ENCODE assay signal across 13 cellular contexts in the genomic region with DNA sequence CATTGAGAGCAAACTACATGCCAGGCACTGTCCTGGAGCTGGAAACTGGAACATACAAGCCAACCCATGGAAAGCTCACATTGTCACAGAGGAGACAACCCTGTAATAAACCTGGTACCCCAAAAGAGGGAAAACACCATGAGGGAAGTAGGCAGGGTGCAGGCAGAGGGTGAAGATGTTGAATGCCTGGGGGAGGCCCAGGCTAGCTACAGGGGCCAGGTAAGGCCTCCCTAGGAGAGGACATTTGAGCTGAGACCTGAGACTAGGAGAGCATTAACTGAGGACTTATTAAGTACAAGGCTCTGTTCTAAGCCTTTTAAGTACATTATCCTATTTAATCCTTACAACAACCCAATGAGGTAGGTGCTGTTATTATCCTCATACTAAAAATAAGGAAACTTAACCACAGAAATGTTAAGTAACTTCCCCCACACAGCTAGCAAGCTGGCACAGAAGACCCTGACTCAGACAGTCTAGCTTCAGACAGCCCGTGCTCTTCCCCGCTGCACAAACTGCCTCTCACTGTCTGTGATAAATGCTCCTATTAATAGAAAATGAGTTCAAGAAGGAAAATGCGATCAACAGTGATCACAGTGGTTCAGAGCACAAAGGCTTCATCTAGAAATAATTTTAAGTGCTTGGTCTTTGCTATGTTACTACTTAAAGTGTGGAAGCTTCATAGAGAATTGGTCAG. TPM values are rescaled to one million over a fixed set of nuclear protein-coding genes. Genes with fewer than 3 reads are reported as not detected.
DNase-seq lines count a peak whose midpoint lies in the region; ATAC-seq and TF ChIP-seq lines count a peak whose summit lies in the region.
"Had no signal": no experiment of that assay in that cellular context is flagged by ENCODE, and none has a peak within 500 bp of the region (broad histone marks: within the 10 kb centered on the region; RNA-seq: fewer than 3 reads in every experiment).

No MANE protein-coding gene starts in this region.

- no peaks in the 10 kb centered on the region for H3K9me3 Mint-ChIP-seq in T-helper 2 cell treated with Interferon-gamma antibody and Interleukin-4, amounts not matched to agents 5 μg/mL and 100 μg/mL, for 36 hours
- H3K9me3 Mint-ChIP-seq: activated T-helper 17 cell treated with anti-CD3 and anti-CD28 coated beads, Interleukin-2, amount 50 U/mL, for 72 hours; stimulated activated naive CD8-positive, alpha-beta T cell treated with anti-CD3 and anti-CD28 coated beads, Interleukin-15, amount 100 ng/mL, for 72 hours had no signal

- H3K4me1 Mint-ChIP-seq in T-helper 2 cell treated with Interferon-gamma antibody and Interleukin-4, amounts not matched to agents 5 μg/mL and 100 μg/mL, for 36 hours (ENCODE audit: low read depth) = peaks cover 2% of the 10 kb centered on the region
- H3K4me1 Mint-ChIP-seq: activated T-helper 17 cell treated with anti-CD3 and anti-CD28 coated beads, Interleukin-2, amount 50 U/mL, for 72 hours; stimulated activated naive CD8-positive, alpha-beta T cell treated with anti-CD3 and anti-CD28 coated beads, Interleukin-15, amount 100 ng/mL, for 72 hours had no signal

- TF ChIP-seq CTCF in AG04450 (IDR thresholded peaks at IDR 0.05; ENCODE audit: low read depth, low read length) (no peak), left lung (IDR thresholded peaks at IDR 0.05) (no peak)

- H3K4me3 Mint-ChIP-seq in T-helper 2 cell treated with Interferon-gamma antibody and Interleukin-4, amounts not matched to agents 5 μg/mL and 100 μg/mL, for 36 hours = no peak overlapping the region
- H3K4me3 Mint-ChIP-seq: activated T-helper 17 cell treated with anti-CD3 and anti-CD28 coated beads, Interleukin-2, amount 50 U/mL, for 72 hours; stimulated activated naive CD8-positive, alpha-beta T cell treated with anti-CD3 and anti-CD28 coated beads, Interleukin-15, amount 100 ng/mL, for 72 hours had no signal

- H3K4me3 ChIP-seq in AG04450 (ENCODE audit: low read depth, low read length) = no peak overlapping the region
- no peak overlapping the region for H3K4me3 ChIP-seq in left lung

- H3K9me3 ChIP-seq in AG04450 (ENCODE audit: control insufficient read depth, insufficient read depth, low read length) = no peaks in the 10 kb centered on the region
- no peaks in the 10 kb centered on the region for H3K9me3 ChIP-seq in left lung

- intact Hi-C loops in left lung (cut with DNase I) = no loop called here

- POLR2A ChIA-PET in AG04450 (lab: Yijun Ruan, JAX) = interaction anchor here (1.0 to 1.8 kb wide), 2 partner anchors 12 to 116 kb away, joined by 3 to 4 read pairs; no protein-coding TSS in a partner anchor

- H3K27ac Mint-ChIP-seq in T-helper 2 cell treated with Interferon-gamma antibody and Interleukin-4, amounts not matched to agents 5 μg/mL and 100 μg/mL, for 36 hours = no peak overlapping the region
- H3K27ac Mint-ChIP-seq: activated T-helper 17 cell treated with anti-CD3 and anti-CD28 coated beads, Interleukin-2, amount 50 U/mL, for 72 hours; stimulated activated naive CD8-positive, alpha-beta T cell treated with anti-CD3 and anti-CD28 coated beads, Interleukin-15, amount 100 ng/mL, for 72 hours had no signal

- no peaks in the 10 kb centered on the region for H3K36me3 Mint-ChIP-seq in T-helper 2 cell treated with Interferon-gamma antibody and Interleukin-4, amounts not matched to agents 5 μg/mL and 100 μg/mL, for 36 hours (ENCODE audit: low read depth)

- peaks cover 2% of the 10 kb centered on the region for H3K27me3 Mint-ChIP-seq in T-helper 2 cell treated with Interferon-gamma antibody and Interleukin-4, amounts not matched to agents 5 μg/mL and 100 μg/mL, for 36 hours (ENCODE audit: low read depth)
- H3K27me3 Mint-ChIP-seq: activated T-helper 17 cell treated with anti-CD3 and anti-CD28 coated beads, Interleukin-2, amount 50 U/mL, for 72 hours; stimulated activated naive CD8-positive, alpha-beta T cell treated with anti-CD3 and anti-CD28 coated beads, Interleukin-15, amount 100 ng/mL, for 72 hours had no signal

- peak; percentile 41 for ATAC-seq in left lung
- ATAC-seq: activated T-helper 17 cell treated with anti-CD3 and anti-CD28 coated beads, Interleukin-2, amount 50 U/mL, for 72 hours; stimulated activated naive CD8-positive, alpha-beta T cell treated with anti-CD3 and anti-CD28 coated beads, Interleukin-15, amount 100 ng/mL, for 72 hours had no signal

- CTCF ChIA-PET in AG04450 (lab: Charles Lee) = interaction anchor here (0.6 to 1.6 kb wide), 4 partner anchors 61 to 254 kb away, joined by 3 to 6 read pairs (median 3); no protein-coding TSS in a partner anchor

- DNase-seq in AG04450 (ENCODE audit: low read depth, low spot score) (peak; percentile 33), Kasumi-1 (lab: John Stamatoyannopoulos, UW) (peak; percentile 88 to 91), left lung (no peak), DMS53 (lab: John Stamatoyannopoulos, UW) (no peak), foreskin melanocyte (no peak)
- no peak for DNase-seq in T-helper 2 cell treated with Interferon-gamma antibody and Interleukin-4, amounts not matched to agents 5 μg/mL and 100 μg/mL, for 36 hours (ENCODE audit: low spot score)
- DNase-seq in stimulated activated naive CD4-positive, alpha-beta T cell (lab: John Stamatoyannopoulos, UW) = no peak
- DNase-seq: effector memory CD4-positive, alpha-beta T cell; left cardiac atrium; NCI-H2029 treated with DMSO at 0.1 percent for 48 hours; stimulated activated naive CD8-positive, alpha-beta T cell treated with anti-CD3 and anti-CD28 coated beads, Interleukin-15, amount 100 ng/mL, for 72 hours had no signal

- H3K36me3 ChIP-seq in left lung = no peaks in the 10 kb centered on the region

- H3K27ac ChIP-seq in AG04450 (ENCODE audit: low read depth, low read length) (peak overlapping the region; percentile 50), angular gyrus (ENCODE audit: low read depth, low read length) (peak overlapping the region; percentile 80), left lung (peak overlapping the region in 1 of 2 donors; percentile 73)

- H3K27me3 ChIP-seq in AG04450 (ENCODE audit: control insufficient read depth, insufficient read depth, low read length) = no peaks in the 10 kb centered on the region
- no peaks in the 10 kb centered on the region for H3K27me3 ChIP-seq in left lung

- H3K4me1 ChIP-seq in left lung = peaks cover 0 to 54% of the 10 kb centered on the region in 2 donors

RNA-seq across cellular contexts. Expression of gene ZNF281, which starts 41.8 kb away (rescaled TPM):
- polyA plus RNA-seq in AG04450 (2011; rRNA removed) = 14.9 and 17.7 TPM in 2 replicates
- polyA minus RNA-seq in AG04450 (2011; rRNA and poly(A)+ RNA removed) = 23.0 and 24.6 TPM in 2 replicates
- total RNA-seq in left lung = 10 to 100 TPM; 18.1 to 25.3 TPM

Comparison
In these comparisons a context has a peak if more than half of its experiments do, and no peak if none do; other contexts are left out.
1. DNase-seq: peak in AG04450 (single experiment) and Kasumi-1 (2 of 2); none in left lung (0 of 2), DMS53 (single experiment), T-helper 2 cell treated with Interferon-gamma antibody and Interleukin-4, amounts not matched to agents 5 μg/mL and 100 μg/mL, for 36 hours (single experiment), stimulated activated naive CD4-positive, alpha-beta T cell (0 of 6) and foreskin melanocyte (single experiment).